In the genomic region with DNA sequence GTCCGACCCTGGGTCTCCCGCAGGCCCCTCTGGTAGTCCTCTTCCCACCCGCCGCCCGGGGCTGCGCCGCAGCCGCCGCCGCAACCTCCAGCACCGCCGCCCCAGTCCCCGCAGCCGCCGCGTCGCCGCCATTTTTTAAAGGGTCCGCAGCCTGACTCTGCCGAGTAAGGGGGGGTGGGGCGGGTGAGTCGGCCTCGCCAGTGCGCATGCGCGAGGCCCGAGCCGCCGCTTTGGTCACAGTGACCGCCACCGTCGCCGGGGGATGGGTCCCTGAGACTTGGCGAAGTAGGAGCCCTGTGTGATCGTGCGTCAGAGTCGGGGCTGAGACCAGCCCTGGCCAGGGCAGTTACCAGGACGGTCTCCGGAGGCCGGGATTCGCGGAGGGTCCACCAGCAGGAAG, we compare ENCODE assay signal across 8 cellular contexts.
DNase-seq lines count a peak whose midpoint lies in the region; ATAC-seq and TF ChIP-seq lines count a peak whose summit lies in the region.
"Not testable (repeated sequence)": the region's sequence is repeated elsewhere in the genome, so short reads cannot be mapped to it uniquely, and the experiment has no call there.

No MANE protein-coding gene starts in this region.

- not testable (repeated sequence) for H3K36me3 Mint-ChIP-seq in Caco-2 (ENCODE audit: insufficient read depth, unreplicated experiment); activated CD4-positive, alpha-beta memory T cell treated with anti-CD3 and anti-CD28 coated beads, Interleukin-2, amount 10 ng/mL, durations not matched to agents 7 days and 5 days (ENCODE audit: low read depth); activated naive CD8-positive, alpha-beta T cell treated with anti-CD3 and anti-CD28 coated beads, Interleukin-2, amount 50 U/mL, for 24 hours (ENCODE audit: low read depth); stimulated activated naive CD8-positive, alpha-beta T cell treated with anti-CD3 and anti-CD28 coated beads, Interleukin-15, Interleukin-2, amounts not matched to agents 100 ng/mL and 50 ng/mL, for 24 hours (ENCODE audit: low read depth)

- not testable (repeated sequence) for H3K4me1 Mint-ChIP-seq in Caco-2 (ENCODE audit: low read depth, unreplicated experiment); activated CD4-positive, alpha-beta memory T cell treated with anti-CD3 and anti-CD28 coated beads, Interleukin-2, amount 10 ng/mL, durations not matched to agents 7 days and 5 days; activated naive CD8-positive, alpha-beta T cell treated with anti-CD3 and anti-CD28 coated beads, Interleukin-2, amount 50 U/mL, for 24 hours; stimulated activated naive CD8-positive, alpha-beta T cell treated with anti-CD3 and anti-CD28 coated beads, Interleukin-15, Interleukin-2, amounts not matched to agents 100 ng/mL and 50 ng/mL, for 24 hours (ENCODE audit: low read depth)

- not testable (repeated sequence) for H3K9me3 ChIP-seq in Caco-2; Panc1 (ENCODE audit: control insufficient read depth, insufficient read depth, low read depth, low read length); mononuclear cell (ENCODE audit: low read depth, low read length)

- in situ Hi-C loops in Panc1 (cut with HindIII; ENCODE audit: low pct_unique_long_range_greater_than_20kb, low sequenced_read_pairs): not testable (repeated sequence)

- H3K36me3 ChIP-seq in Caco-2 (ENCODE audit: control insufficient read depth, insufficient read depth, low read length); Panc1 (ENCODE audit: control insufficient read depth, insufficient read depth, low read length): not testable (repeated sequence)

- not testable (repeated sequence) for TF ChIP-seq CTCF in Caco-2 (IDR thresholded peaks at IDR 0.05; ENCODE audit: insufficient read depth in 1 of 2, low read depth in 1 of 2, low read length in 1 of 2, severe bottlenecking in 1 of 2, unreplicated experiment in 1 of 2); Panc1 (IDR thresholded peaks at IDR 0.05); fibroblast of pulmonary artery (IDR thresholded peaks at IDR 0.05; ENCODE audit: low read length, missing control alignments)

- not testable (repeated sequence) for H3K27me3 ChIP-seq in Caco-2 (replicated peaks; ENCODE audit: control insufficient read depth, insufficient read depth, low read length); Panc1 (ENCODE audit: control insufficient read depth, insufficient read depth, low read length); mononuclear cell (ENCODE audit: insufficient read depth, low read length)

- not testable (repeated sequence) for BruUV-seq in Caco-2 (replicated peaks; lab: Mats Ljungman, UMichigan); Panc1 (replicated peaks; lab: Mats Ljungman, UMichigan)

- peak overlapping the region; percentile 85 for H3K27ac Mint-ChIP-seq in Caco-2 (ENCODE audit: unreplicated experiment)
- peak overlapping the region; percentile 87 for H3K27ac Mint-ChIP-seq in activated CD4-positive, alpha-beta memory T cell treated with anti-CD3 and anti-CD28 coated beads, Interleukin-2, amount 10 ng/mL, durations not matched to agents 7 days and 5 days
- H3K27ac Mint-ChIP-seq in activated naive CD8-positive, alpha-beta T cell treated with anti-CD3 and anti-CD28 coated beads, Interleukin-2, amount 50 U/mL, for 24 hours: not testable (repeated sequence)
- H3K27ac Mint-ChIP-seq in stimulated activated naive CD8-positive, alpha-beta T cell treated with anti-CD3 and anti-CD28 coated beads, Interleukin-15, Interleukin-2, amounts not matched to agents 100 ng/mL and 50 ng/mL, for 24 hours: peak overlapping the region; percentile 82

- CTCF ChIA-PET in Caco-2 (lab: Charles Lee); Panc1 (lab: Charles Lee); activated CD4-positive, alpha-beta memory T cell treated with anti-CD3 and anti-CD28 coated beads, Interleukin-2, amount 10 ng/mL, durations not matched to agents 7 days and 5 days (lab: Charles Lee): not testable (repeated sequence)

- not testable (repeated sequence) for H3K4me1 ChIP-seq in Caco-2; Panc1 (ENCODE audit: control insufficient read depth, insufficient read depth, low read length); mononuclear cell (ENCODE audit: insufficient read depth, low read length)

- not testable (repeated sequence) for H3K4me3 ChIP-seq in Caco-2 (ENCODE audit: low read depth, low read length)
- H3K4me3 ChIP-seq in Panc1 (ENCODE audit: low read depth in 2 of 2, low read length in 2 of 2) (peak overlapping the region; percentile 27 to 43), fibroblast of pulmonary artery (replicated peaks; ENCODE audit: low read depth, low read length) (peak overlapping the region; percentile 36), mononuclear cell (ENCODE audit: low read length) (peak overlapping the region; percentile 48)

- peak overlapping the region; percentile 95 for H3K4me3 Mint-ChIP-seq in Caco-2 (ENCODE audit: unreplicated experiment)
- peak overlapping the region; percentile 94 for H3K4me3 Mint-ChIP-seq in activated CD4-positive, alpha-beta memory T cell treated with anti-CD3 and anti-CD28 coated beads, Interleukin-2, amount 10 ng/mL, durations not matched to agents 7 days and 5 days
- peak overlapping the region; percentile 78 for H3K4me3 Mint-ChIP-seq in activated naive CD8-positive, alpha-beta T cell treated with anti-CD3 and anti-CD28 coated beads, Interleukin-2, amount 50 U/mL, for 24 hours
- peak overlapping the region; percentile 81 for H3K4me3 Mint-ChIP-seq in stimulated activated naive CD8-positive, alpha-beta T cell treated with anti-CD3 and anti-CD28 coated beads, Interleukin-15, Interleukin-2, amounts not matched to agents 100 ng/mL and 50 ng/mL, for 24 hours

- intact Hi-C loops in Caco-2 (cut with micrococcal nuclease; ENCODE audit: unreplicated experiment); Panc1 (cut with micrococcal nuclease; ENCODE audit: unreplicated experiment): not testable (repeated sequence)

- peak; percentile 68; the same call in 1 of the 2 replicates for ATAC-seq in Panc1
- not testable (repeated sequence) for ATAC-seq in activated naive CD8-positive, alpha-beta T cell treated with anti-CD3 and anti-CD28 coated beads, Interleukin-2, amount 50 U/mL, for 24 hours

- not testable (repeated sequence) for H3K27me3 Mint-ChIP-seq in Caco-2 (ENCODE audit: insufficient read depth, unreplicated experiment); activated CD4-positive, alpha-beta memory T cell treated with anti-CD3 and anti-CD28 coated beads, Interleukin-2, amount 10 ng/mL, durations not matched to agents 7 days and 5 days; activated naive CD8-positive, alpha-beta T cell treated with anti-CD3 and anti-CD28 coated beads, Interleukin-2, amount 50 U/mL, for 24 hours; stimulated activated naive CD8-positive, alpha-beta T cell treated with anti-CD3 and anti-CD28 coated beads, Interleukin-15, Interleukin-2, amounts not matched to agents 100 ng/mL and 50 ng/mL, for 24 hours

- H3K9me3 Mint-ChIP-seq in Caco-2 (ENCODE audit: unreplicated experiment); activated CD4-positive, alpha-beta memory T cell treated with anti-CD3 and anti-CD28 coated beads, Interleukin-2, amount 10 ng/mL, durations not matched to agents 7 days and 5 days; activated naive CD8-positive, alpha-beta T cell treated with anti-CD3 and anti-CD28 coated beads, Interleukin-2, amount 50 U/mL, for 24 hours; stimulated activated naive CD8-positive, alpha-beta T cell treated with anti-CD3 and anti-CD28 coated beads, Interleukin-15, Interleukin-2, amounts not matched to agents 100 ng/mL and 50 ng/mL, for 24 hours: not testable (repeated sequence)

- DNase-seq in Caco-2: peak; percentile 66 to 67
- DNase-seq in Panc1 (ENCODE audit: low read depth, low spot score); fibroblast of pulmonary artery (ENCODE audit: low read depth): not testable (repeated sequence)
- peak; percentile 81 for DNase-seq in activated CD4-positive, alpha-beta memory T cell treated with anti-CD3 and anti-CD28 coated beads, Interleukin-2, amount 10 ng/mL, durations not matched to agents 7 days and 5 days
- peak; percentile 47 for DNase-seq in activated naive CD8-positive, alpha-beta T cell treated with anti-CD3 and anti-CD28 coated beads, Interleukin-2, amount 50 U/mL, for 24 hours
- DNase-seq in stimulated activated CD4-positive, alpha-beta T cell treated with anti-CD3 and anti-CD28 coated beads, Interleukin-12 subunit alpha, Interleukin-12 subunit beta, amount 100 ng/mL, for 48 hours (ENCODE audit: low read depth in 2 of 3, low spot score in 1 of 3): peak; percentile 49 to 61 (median 52)

- not testable (repeated sequence) for H3K27ac ChIP-seq in Panc1 (ENCODE audit: low read length)

- POLR2A ChIA-PET in Caco-2 (lab: Charles Lee); Panc1 (lab: Charles Lee); activated CD4-positive, alpha-beta memory T cell treated with anti-CD3 and anti-CD28 coated beads, Interleukin-2, amount 10 ng/mL, durations not matched to agents 7 days and 5 days (lab: Charles Lee): not testable (repeated sequence)
